In genomic region chr9:34638138-34638445, GRCh38 we compare ENCODE assay signal across 8 cellular contexts. TPM values are rescaled to one million over a fixed set of nuclear protein-coding genes. Genes with fewer than 3 reads are reported as not detected.
DNase-seq lines count a peak whose midpoint lies in the region; TF ChIP-seq lines count a peak whose summit lies in the region.

No MANE protein-coding gene starts in this region.

- DNase-seq in NT2/D1 (ENCODE audit: low read depth, low spot score) (no peak), neural progenitor cell (ENCODE audit: low spot score) (no peak), AG08395 (ENCODE audit: low spot score) (no peak), NCI-H2171 treated with DMSO at 0.1 percent for 48 hours (lab: John Stamatoyannopoulos, UW) (no peak), NCI-H1105 treated with DMSO at 0.1 percent for 48 hours (lab: John Stamatoyannopoulos, UW) (no peak)
- no peak for DNase-seq in activated effector memory CD4-positive, alpha-beta T cell treated with Interleukin-2 at 50 U/mL for 16 hours

- peak overlapping the region; percentile 95 for H3K27ac ChIP-seq in C4-2B
- H3K27ac ChIP-seq in neural progenitor cell = no peak overlapping the region

- H3K4me2 ChIP-seq in neural progenitor cell = peak overlapping the region; percentile 83

- H3K9me3 ChIP-seq in NT2/D1 (ENCODE audit: insufficient read depth, low read length) (no peaks in the 10 kb centered on the region), endocrine pancreas (ENCODE audit: control insufficient read depth, low read length) (no peaks in the 10 kb centered on the region), neural progenitor cell (ENCODE audit: low read depth) (no peaks in the 10 kb centered on the region)

- peaks cover 15% of the 10 kb centered on the region for H3K79me2 ChIP-seq in neural progenitor cell (ENCODE audit: low read depth)

- peaks cover 8% of the 10 kb centered on the region for H3K27me3 Mint-ChIP-seq in neural progenitor cell (ENCODE audit: insufficient read depth, low read depth)

- peaks cover 24% of the 10 kb centered on the region for H3K4me1 Mint-ChIP-seq in neural progenitor cell

- H3K27ac Mint-ChIP-seq in neural progenitor cell = no peak overlapping the region

- peak overlapping the region; percentile 94 for H3K4me3 ChIP-seq in NT2/D1 (ENCODE audit: insufficient read length, low read depth)
- peak overlapping the region; percentile 11 for H3K4me3 ChIP-seq in endocrine pancreas (ENCODE audit: control insufficient read depth, insufficient read depth, low read length)
- H3K4me3 ChIP-seq in neural progenitor cell = peak overlapping the region; percentile 55

- H3K4me1 ChIP-seq in NT2/D1 (ENCODE audit: insufficient read depth, insufficient read length) (peaks cover 15% of the 10 kb centered on the region), endocrine pancreas (ENCODE audit: control insufficient read depth, insufficient read depth, low read length) (no peaks in the 10 kb centered on the region), neural progenitor cell (peaks cover 15% of the 10 kb centered on the region)

- H3K9me3 Mint-ChIP-seq in neural progenitor cell = no peaks in the 10 kb centered on the region

- peak overlapping the region; percentile 91 for H3K4me3 Mint-ChIP-seq in neural progenitor cell

- H3K36me3 ChIP-seq in NT2/D1 (ENCODE audit: insufficient read depth, insufficient read length, low read length) (peaks cover 18% of the 10 kb centered on the region), endocrine pancreas (ENCODE audit: control insufficient read depth, insufficient read depth, low read length) (no peaks in the 10 kb centered on the region), neural progenitor cell (no peaks in the 10 kb centered on the region)

- TF ChIP-seq CTCF in C4-2B (conservative IDR thresholded peaks at IDR 0.05) (no peak), neural progenitor cell (IDR thresholded peaks at IDR 0.05) (no peak)

- H2AFZ ChIP-seq in neural progenitor cell (replicated peaks) = peak overlapping the region; percentile 80

- peaks cover 32% of the 10 kb centered on the region for H3F3A ChIP-seq in neural progenitor cell (ENCODE audit: low read depth)

- H3K36me3 Mint-ChIP-seq in neural progenitor cell = peaks cover 2% of the 10 kb centered on the region

- H4K20me1 ChIP-seq in neural progenitor cell (ENCODE audit: low read depth) = peaks cover 17% of the 10 kb centered on the region

- H3K27me3 ChIP-seq in NT2/D1 (ENCODE audit: insufficient read depth, insufficient read length) (no peaks in the 10 kb centered on the region), endocrine pancreas (ENCODE audit: control insufficient read depth, insufficient read depth, low read length) (no peaks in the 10 kb centered on the region), neural progenitor cell (peaks cover 5% of the 10 kb centered on the region)

- peak overlapping the region; percentile 58 for H3K9ac ChIP-seq in NT2/D1 (ENCODE audit: insufficient read length, low read depth)
- H3K9ac ChIP-seq in endocrine pancreas (ENCODE audit: control insufficient read depth, insufficient read depth, low read length) = peak overlapping the region; percentile 66
- no peak overlapping the region for H3K9ac ChIP-seq in neural progenitor cell

RNA-seq across cellular contexts. Expression of gene SIGMAR1, which starts 0.5 kb away (rescaled TPM):
- total RNA-seq in neural progenitor cell (ENCODE audit: low replicate concordance) = 37.8 and 108 TPM in 2 replicates

RNA-seq across cellular contexts. Expression of gene GALT, which starts 8.4 kb away (rescaled TPM):
- total RNA-seq in neural progenitor cell (ENCODE audit: low replicate concordance) = 32.1 and 43.7 TPM in 2 replicates

RNA-seq across cellular contexts. Expression of gene ARID3C, which starts 9.2 kb away (rescaled TPM):
- 4.7 and 5.3 TPM in 2 replicates for total RNA-seq in neural progenitor cell (ENCODE audit: low replicate concordance)

RNA-seq across cellular contexts. Expression of gene IL11RA, which starts 13.9 kb away (rescaled TPM):
- total RNA-seq in neural progenitor cell (ENCODE audit: low replicate concordance) = 11.4 and 12.7 TPM in 2 replicates

RNA-seq across cellular contexts. Expression of gene DCTN3, which starts 17.8 kb away (rescaled TPM):
- 45.6 and 98.3 TPM in 2 replicates for total RNA-seq in neural progenitor cell (ENCODE audit: low replicate concordance)

Comparison
In these comparisons a context has a peak if more than half of its experiments do, and no peak if none do; other contexts are left out.
1. H3K4me3 ChIP-seq: peak in every context shown above with its lines; median percentile 94 in NT2/D1; 55 in neural progenitor cell; 11 in endocrine pancreas.